In the genomic region with DNA sequence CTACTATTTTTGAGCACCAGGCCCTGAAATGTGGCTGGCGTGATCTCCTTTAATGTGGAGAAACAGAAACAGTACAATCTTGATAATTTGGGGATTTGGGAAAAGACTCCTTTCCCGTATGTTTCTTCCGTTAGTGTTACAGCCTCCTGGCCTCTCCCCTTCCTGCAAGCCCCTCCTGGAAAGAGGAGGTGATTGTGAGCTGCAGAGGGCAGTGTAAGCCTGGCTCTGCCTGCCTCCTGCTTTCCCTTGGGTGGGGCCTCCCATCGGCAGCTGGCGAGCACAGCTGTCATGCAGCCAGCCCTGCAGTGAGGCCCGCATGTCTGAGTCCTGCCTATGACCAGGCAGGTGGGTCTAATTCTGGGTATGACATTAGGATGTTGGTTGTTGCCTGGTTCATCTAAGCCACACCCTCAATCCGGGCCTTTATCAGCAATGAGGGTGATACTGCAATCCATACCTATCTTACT, we compare ENCODE assay signal across 1 cellular context.
TF ChIP-seq lines count a peak whose summit lies in the region.

No MANE protein-coding gene starts in this region.

TF ChIP-seq in K562, 482 proteins besides CTCF, POLR2A, EP300 and RAD21 (continued from another document and continues in another):
- TF ChIP-seq MTA3 (IDR thresholded peaks at IDR 0.05; ENCODE audit: borderline replicate concordance) = peak; percentile 42; the same call in 1 of the 2 replicates
- TF ChIP-seq ESRRA (IDR thresholded peaks at IDR 0.05; ENCODE audit: borderline replicate concordance, low read depth) = peak; percentile 54
- no peak for TF ChIP-seq SNRNP70 (optimal IDR thresholded peaks at IDR 0.05; ENCODE audit: low read depth, low read length)
- no peak for TF ChIP-seq ZNF778 (CRISPR knock-in tag; IDR thresholded peaks at IDR 0.05)
- TF ChIP-seq ZNF165 (CRISPR knock-in tag; IDR thresholded peaks at IDR 0.05; ENCODE audit: borderline replicate concordance) = no peak
- TF ChIP-seq ATF3 (IDR thresholded peaks at IDR 0.05) = peak; percentile 26; the same call in 1 of the 2 replicates
- TF ChIP-seq ATF3 (CRISPR knock-in tag; conservative IDR thresholded peaks at IDR 0.05) = no peak
- TF ChIP-seq NFIC (IDR thresholded peaks at IDR 0.05) = peak; percentile 63
- TF ChIP-seq DPF2 (IDR thresholded peaks at IDR 0.05) = no peak
- no peak for TF ChIP-seq BDP1 (IDR thresholded peaks at IDR 0.05; ENCODE audit: insufficient read depth, insufficient read length)
- TF ChIP-seq OTX1 (CRISPR knock-in tag; IDR thresholded peaks at IDR 0.05) = no peak
- no peak for TF ChIP-seq ZFP91 (CRISPR knock-in tag; IDR thresholded peaks at IDR 0.05)
- TF ChIP-seq RB1 (IDR thresholded peaks at IDR 0.05; ENCODE audit: low read depth) = peak; percentile 87
- 0 out of 2 replicates have a peak, but pooled peaks have one; percentile 18 for TF ChIP-seq ELF1 (tag; IDR thresholded peaks at IDR 0.05)
- TF ChIP-seq ZNF644 (tag; IDR thresholded peaks at IDR 0.05; ENCODE audit: low read depth) = no peak
- TF ChIP-seq NR1H2 (CRISPR knock-in tag; IDR thresholded peaks at IDR 0.05) = no peak
- TF ChIP-seq SIX5 (IDR thresholded peaks at IDR 0.05; ENCODE audit: borderline replicate concordance in 1 of 2, insufficient read depth in 1 of 2, low read depth in 1 of 2, low read length in 2 of 2) = no peak
- no peak for TF ChIP-seq ELF2 (CRISPR knock-in tag; IDR thresholded peaks at IDR 0.05)
- no peak for TF ChIP-seq RBM39 (optimal IDR thresholded peaks at IDR 0.05; ENCODE audit: low read depth, low read length)
- no peak for TF ChIP-seq TGIF2 (CRISPR knock-in tag; IDR thresholded peaks at IDR 0.05)
- no peak for TF ChIP-seq MCM2 (IDR thresholded peaks at IDR 0.05; ENCODE audit: low read depth)
- peak in 1 of 2 experiments; percentile 31; a peak in 1 of 4 replicates for TF ChIP-seq ETV6 (IDR thresholded peaks at IDR 0.05; ENCODE audit: borderline replicate concordance in 1 of 2, low read depth in 2 of 2, low read length in 1 of 2)
- no peak for TF ChIP-seq ETV6 (CRISPR knock-in tag; IDR thresholded peaks at IDR 0.05; ENCODE audit: borderline replicate concordance)
- no peak for TF ChIP-seq ZNF785 (CRISPR knock-in tag; IDR thresholded peaks at IDR 0.05)
- no peak for TF ChIP-seq FIP1L1 (IDR thresholded peaks at IDR 0.05; ENCODE audit: low read depth, low read length, poor library complexity, severe bottlenecking)
- TF ChIP-seq CBFB (CRISPR knock-in tag; IDR thresholded peaks at IDR 0.05) = no peak
- TF ChIP-seq, protein P1, sequence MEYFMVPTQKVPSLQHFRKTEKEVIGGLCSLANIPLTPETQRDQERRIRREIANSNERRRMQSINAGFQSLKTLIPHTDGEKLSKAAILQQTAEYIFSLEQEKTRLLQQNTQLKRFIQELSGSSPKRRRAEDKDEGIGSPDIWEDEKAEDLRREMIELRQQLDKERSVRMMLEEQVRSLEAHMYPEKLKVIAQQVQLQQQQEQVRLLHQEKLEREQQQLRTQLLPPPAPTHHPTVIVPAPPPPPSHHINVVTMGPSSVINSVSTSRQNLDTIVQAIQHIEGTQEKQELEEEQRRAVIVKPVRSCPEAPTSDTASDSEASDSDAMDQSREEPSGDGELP (CRISPR knock-in tag; IDR thresholded peaks at IDR 0.05; ENCODE audit: borderline replicate concordance) = peak; percentile 97
- no peak for TF ChIP-seq ADNP (tag; IDR thresholded peaks at IDR 0.05)
- TF ChIP-seq RBM25 (IDR thresholded peaks at IDR 0.05; ENCODE audit: low read depth, low read length, severe bottlenecking) = no peak
- no peak for TF ChIP-seq CHCHD3 (CRISPR knock-in tag; IDR thresholded peaks at IDR 0.05)
- TF ChIP-seq KAT7 (CRISPR knock-in tag; IDR thresholded peaks at IDR 0.05; ENCODE audit: borderline replicate concordance) = no peak
- TF ChIP-seq TCF7 (IDR thresholded peaks at IDR 0.05; ENCODE audit: borderline replicate concordance) = no peak
- no peak for TF ChIP-seq SMARCA4 (IDR thresholded peaks at IDR 0.05)
- TF ChIP-seq, protein P2, sequence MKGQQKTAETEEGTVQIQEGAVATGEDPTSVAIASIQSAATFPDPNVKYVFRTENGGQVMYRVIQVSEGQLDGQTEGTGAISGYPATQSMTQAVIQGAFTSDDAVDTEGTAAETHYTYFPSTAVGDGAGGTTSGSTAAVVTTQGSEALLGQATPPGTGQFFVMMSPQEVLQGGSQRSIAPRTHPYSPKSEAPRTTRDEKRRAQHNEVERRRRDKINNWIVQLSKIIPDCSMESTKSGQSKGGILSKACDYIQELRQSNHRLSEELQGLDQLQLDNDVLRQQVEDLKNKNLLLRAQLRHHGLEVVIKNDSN (CRISPR knock-in tag; IDR thresholded peaks at IDR 0.05) = no peak
- no peak for TF ChIP-seq HDAC3 (IDR thresholded peaks at IDR 0.05; ENCODE audit: borderline replicate concordance, partially characterized antibody)
- no peak for TF ChIP-seq ZFP30 (CRISPR knock-in tag; IDR thresholded peaks at IDR 0.05; ENCODE audit: borderline replicate concordance)
- peak; percentile 93 for TF ChIP-seq ARID2 (IDR thresholded peaks at IDR 0.05)
- 0 out of 2 replicates have a peak, but pooled peaks have one; percentile 35 for TF ChIP-seq ZNF589 (CRISPR knock-in tag; IDR thresholded peaks at IDR 0.05; ENCODE audit: low read depth)
- peak; percentile 21; the same call in 1 of the 2 replicates for TF ChIP-seq NCOR1 (IDR thresholded peaks at IDR 0.05)
- TF ChIP-seq, protein P3, sequence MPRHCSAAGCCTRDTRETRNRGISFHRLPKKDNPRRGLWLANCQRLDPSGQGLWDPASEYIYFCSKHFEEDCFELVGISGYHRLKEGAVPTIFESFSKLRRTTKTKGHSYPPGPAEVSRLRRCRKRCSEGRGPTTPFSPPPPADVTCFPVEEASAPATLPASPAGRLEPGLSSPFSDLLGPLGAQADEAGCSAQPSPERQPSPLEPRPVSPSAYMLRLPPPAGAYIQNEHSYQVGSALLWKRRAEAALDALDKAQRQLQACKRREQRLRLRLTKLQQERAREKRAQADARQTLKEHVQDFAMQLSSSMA (CRISPR knock-in tag; IDR thresholded peaks at IDR 0.05) = no peak
- TF ChIP-seq CEBPG (CRISPR knock-in tag; IDR thresholded peaks at IDR 0.05) = no peak
- peak; percentile 60 to 87; a peak in 3 of 4 replicates for TF ChIP-seq CEBPG (tag; conservative IDR thresholded peaks at IDR 0.05 in 1 of 2, IDR thresholded peaks at IDR 0.05 in 1 of 2)
- no peak for TF ChIP-seq ZNF175 (CRISPR knock-in tag; IDR thresholded peaks at IDR 0.05; ENCODE audit: low read depth)
- no peak for TF ChIP-seq TEAD2 (tag; IDR thresholded peaks at IDR 0.05)
- no peak for TF ChIP-seq PHB (CRISPR knock-in tag; IDR thresholded peaks at IDR 0.05)
- TF ChIP-seq ZNF696 (CRISPR knock-in tag; conservative IDR thresholded peaks at IDR 0.05) = no peak
- no peak for TF ChIP-seq SP1 (CRISPR knock-in tag; IDR thresholded peaks at IDR 0.05)
- no peak for TF ChIP-seq MIER1 (IDR thresholded peaks at IDR 0.05; ENCODE audit: low read depth)
- TF ChIP-seq ATF7 (IDR thresholded peaks at IDR 0.05) = peak; percentile 71; the same call in 1 of the 2 replicates
- no peak for TF ChIP-seq MYBL2 (IDR thresholded peaks at IDR 0.05; ENCODE audit: low read depth)
- TF ChIP-seq MYBL2 (CRISPR knock-in tag; IDR thresholded peaks at IDR 0.05; ENCODE audit: borderline replicate concordance) = no peak
- TF ChIP-seq ZNF239 (CRISPR knock-in tag; IDR thresholded peaks at IDR 0.05) = no peak
- no peak for TF ChIP-seq RBM22 (IDR thresholded peaks at IDR 0.05; ENCODE audit: low read depth, low read length, poor library complexity, severe bottlenecking)
- no peak for TF ChIP-seq IRF1 (CRISPR knock-in tag; IDR thresholded peaks at IDR 0.05; ENCODE audit: borderline replicate concordance)
- TF ChIP-seq GABPA (tag; conservative IDR thresholded peaks at IDR 0.05; ENCODE audit: low read depth) = no peak
- TF ChIP-seq, protein P4, sequence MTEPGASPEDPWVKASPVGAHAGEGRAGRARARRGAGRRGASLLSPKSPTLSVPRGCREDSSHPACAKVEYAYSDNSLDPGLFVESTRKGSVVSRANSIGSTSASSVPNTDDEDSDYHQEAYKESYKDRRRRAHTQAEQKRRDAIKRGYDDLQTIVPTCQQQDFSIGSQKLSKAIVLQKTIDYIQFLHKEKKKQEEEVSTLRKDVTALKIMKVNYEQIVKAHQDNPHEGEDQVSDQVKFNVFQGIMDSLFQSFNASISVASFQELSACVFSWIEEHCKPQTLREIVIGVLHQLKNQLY (CRISPR knock-in tag; conservative IDR thresholded peaks at IDR 0.05) = no peak
- TF ChIP-seq YY1 (IDR thresholded peaks at IDR 0.05; ENCODE audit: borderline replicate concordance in 1 of 3, control insufficient read depth in 1 of 3, extremely low read depth in 1 of 3, insufficient read depth in 3 of 3, insufficient read length in 1 of 3, insufficient replicate concordance in 2 of 3, low read depth in 1 of 3, low read length in 2 of 3) = peak in 1 of 3 experiments; percentile 39
- TF ChIP-seq MCM3 (IDR thresholded peaks at IDR 0.05) = no peak
- TF ChIP-seq ZNF274 (IDR thresholded peaks at IDR 0.05; ENCODE audit: borderline replicate concordance, low read depth, low read length) = no peak
- no peak for TF ChIP-seq CCNT2 (IDR thresholded peaks at IDR 0.05; ENCODE audit: borderline replicate concordance, extremely low read depth, insufficient read length, low read depth, low read length)
- TF ChIP-seq, protein P5, sequence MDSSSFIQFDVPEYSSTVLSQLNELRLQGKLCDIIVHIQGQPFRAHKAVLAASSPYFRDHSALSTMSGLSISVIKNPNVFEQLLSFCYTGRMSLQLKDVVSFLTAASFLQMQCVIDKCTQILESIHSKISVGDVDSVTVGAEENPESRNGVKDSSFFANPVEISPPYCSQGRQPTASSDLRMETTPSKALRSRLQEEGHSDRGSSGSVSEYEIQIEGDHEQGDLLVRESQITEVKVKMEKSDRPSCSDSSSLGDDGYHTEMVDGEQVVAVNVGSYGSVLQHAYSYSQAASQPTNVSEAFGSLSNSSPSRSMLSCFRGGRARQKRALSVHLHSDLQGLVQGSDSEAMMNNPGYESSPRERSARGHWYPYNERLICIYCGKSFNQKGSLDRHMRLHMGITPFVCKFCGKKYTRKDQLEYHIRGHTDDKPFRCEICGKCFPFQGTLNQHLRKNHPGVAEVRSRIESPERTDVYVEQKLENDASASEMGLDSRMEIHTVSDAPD (CRISPR knock-in tag; IDR thresholded peaks at IDR 0.05) = no peak
